ENCODE assay signal across 11 cellular contexts in genomic region chr6:89986650-89987074, GRCh38.
DNase-seq lines count a peak whose midpoint lies in the region; ATAC-seq and TF ChIP-seq lines count a peak whose summit lies in the region.
"Had no signal": no experiment of that assay in that cellular context is flagged by ENCODE, and none has a peak within 500 bp of the region (broad histone marks: within the 10 kb centered on the region; RNA-seq: fewer than 3 reads in every experiment).

No MANE protein-coding gene starts in this region.

- H3K27ac ChIP-seq in RWPE1, result no peak overlapping the region

- peaks cover 73% of the 10 kb centered on the region for H3K4me1 Mint-ChIP-seq in activated T-cell treated with anti-CD3 and anti-CD28 coated beads, Interleukin-2, amount 50 U/mL, for 4 hours (ENCODE audit: low read depth)
- H3K4me1 Mint-ChIP-seq: CD14-positive monocyte had no signal

- POLR2A ChIA-PET in RWPE1 (lab: Yijun Ruan, JAX; ENCODE audit: low non-redundant PET), result no interaction called here

- ATAC-seq in activated T-cell treated with anti-CD3 and anti-CD28 coated beads, Interleukin-2, amount 50 U/mL, for 4 hours, result peak; percentile 53 to 55
- no peak; the same call in 2 of the 3 replicates for ATAC-seq in SK-N-SH treated with all-trans-retinoic acid at 6 μM for 48 hours
- ATAC-seq in stimulated activated naive CD8-positive, alpha-beta T cell treated with anti-CD3 and anti-CD28 coated beads, Interleukin-15, Interleukin-2, amounts not matched to agents 100 U/mL and 50 U/mL, for 24 hours, result peak; percentile 37
- no peak for ATAC-seq in GM19397 (IDR thresholded peaks at IDR 0.05; ENCODE audit: unreplicated experiment)
- ATAC-seq in HG02678 (IDR thresholded peaks at IDR 0.05; ENCODE audit: unreplicated experiment), result no peak
- ATAC-seq: esophagus mucosa had no signal

- no peaks in the 10 kb centered on the region for H3K9me3 Mint-ChIP-seq in activated T-cell treated with anti-CD3 and anti-CD28 coated beads, Interleukin-2, amount 50 U/mL, for 4 hours

- no peak for DNase-seq in activated T-cell treated with anti-CD3 and anti-CD28 coated beads, Interleukin-2, amount 50 U/mL, for 4 hours
- DNase-seq in activated T-cell treated with anti-CD3 and anti-CD28 coated beads, Interleukin-2, amount 50 U/mL, for 1 hour, result no peak
- DNase-seq in fibroblast of pulmonary artery (ENCODE audit: low read depth), result peak; percentile 43
- no peak for DNase-seq in stimulated activated naive CD8-positive, alpha-beta T cell treated with anti-CD3 and anti-CD28 coated beads, Interleukin-15, Interleukin-2, amounts not matched to agents 100 U/mL and 50 U/mL, for 24 hours
- DNase-seq in RWPE1 (ENCODE audit: low spot score), result no peak

- TF ChIP-seq CTCF in fibroblast of pulmonary artery (IDR thresholded peaks at IDR 0.05; ENCODE audit: low read length, missing control alignments) (no peak), RWPE1 (conservative IDR thresholded peaks at IDR 0.05; ENCODE audit: low read depth) (no peak)

- H3K27me3 Mint-ChIP-seq in activated T-cell treated with anti-CD3 and anti-CD28 coated beads, Interleukin-2, amount 50 U/mL, for 4 hours (ENCODE audit: low read depth), result no peaks in the 10 kb centered on the region

- CTCF ChIA-PET in RWPE1 (lab: Yijun Ruan, JAX), result interaction anchor here (0.7 kb wide), 1 partner anchor 12 kb away, joined by 3 read pairs; no protein-coding TSS in a partner anchor

- no peak overlapping the region for H3K4me3 Mint-ChIP-seq in activated T-cell treated with anti-CD3 and anti-CD28 coated beads, Interleukin-2, amount 50 U/mL, for 4 hours
- H3K4me3 Mint-ChIP-seq: CD14-positive monocyte had no signal

- no peak overlapping the region for H3K4me3 ChIP-seq in fibroblast of pulmonary artery (replicated peaks; ENCODE audit: low read depth, low read length)
- H3K4me3 ChIP-seq: skin epidermis had no signal

- H3K36me3 Mint-ChIP-seq in activated T-cell treated with anti-CD3 and anti-CD28 coated beads, Interleukin-2, amount 50 U/mL, for 4 hours (ENCODE audit: insufficient read depth), result peaks cover 59% of the 10 kb centered on the region
- H3K36me3 Mint-ChIP-seq: CD14-positive monocyte had no signal

TF ChIP-seq in SK-N-SH treated with all-trans-retinoic acid at 6 μM for 48 hours, 23 proteins besides CTCF, POLR2A, EP300 and RAD21:
- peak; percentile 48; the same call in 1 of the 2 replicates for TF ChIP-seq TSHZ2 (CRISPR knock-in tag; IDR thresholded peaks at IDR 0.05)
- TF ChIP-seq TOX (CRISPR knock-in tag; IDR thresholded peaks at IDR 0.05; ENCODE audit: borderline replicate concordance), result no peak
- TF ChIP-seq ISL1 (CRISPR knock-in tag; IDR thresholded peaks at IDR 0.05), result peak; percentile 36

Comparison
In these comparisons a context has a peak if more than half of its experiments do, and no peak if none do; other contexts are left out.
1. ATAC-seq: peak in activated T-cell treated with anti-CD3 and anti-CD28 coated beads, Interleukin-2, amount 50 U/mL, for 4 hours (2 of 2) and stimulated activated naive CD8-positive, alpha-beta T cell treated with anti-CD3 and anti-CD28 coated beads, Interleukin-15, Interleukin-2, amounts not matched to agents 100 U/mL and 50 U/mL, for 24 hours (single experiment); none in SK-N-SH treated with all-trans-retinoic acid at 6 μM for 48 hours (single experiment), GM19397 (single experiment) and HG02678 (single experiment).